ENCODE assay signal across 8 cellular contexts in genomic region chr16:14974656-14975417, GRCh38.
A peak's percentile ranks its signal among the peaks of the same experiment; 100 is the strongest.
DNase-seq lines count a peak whose midpoint lies in the region; ATAC-seq and TF ChIP-seq lines count a peak whose summit lies in the region.
"Not testable (repeated sequence)": the region's sequence is repeated elsewhere in the genome, so short reads cannot be mapped to it uniquely, and the experiment has no call there.

PDXDC1 (plus strand) TSS chr16:14975026; CDS start chr16:14975200, 174 bp downstream.

- H3K36me3 Mint-ChIP-seq in central memory CD8-positive, alpha-beta T cell (ENCODE audit: insufficient read depth) = peaks cover 12% of the 10 kb centered on the region

- peak; percentile 86 for DNase-seq in AG10803 (ENCODE audit: low read depth)
- DNase-seq in NCI-H446 treated with DMSO at 0.1 percent for 48 hours (lab: John Stamatoyannopoulos, UW) = peak; percentile 54
- peak; percentile 99 to 100 for DNase-seq in central memory CD8-positive, alpha-beta T cell (ENCODE audit: low spot score in 2 of 2)
- peak; percentile 98 for DNase-seq in islet precursor cell
- DNase-seq in stimulated activated CD4-positive, alpha-beta T cell treated with anti-CD3 and anti-CD28 coated beads, Interleukin-12 subunit alpha, Interleukin-12 subunit beta, amount 100 ng/mL, for 4 hours = peak; percentile 97

- TF ChIP-seq CTCF in AG10803 (conservative IDR thresholded peaks at IDR 0.05; ENCODE audit: low read length) = not testable (repeated sequence)

- not testable (repeated sequence) for H3K9me3 Mint-ChIP-seq in central memory CD8-positive, alpha-beta T cell

- H3K27me3 Mint-ChIP-seq in central memory CD8-positive, alpha-beta T cell = not testable (repeated sequence)

- peak within 1 kb of the TSS; percentile 88 for H3K27ac Mint-ChIP-seq in central memory CD8-positive, alpha-beta T cell (ENCODE audit: low read depth)

- peak within 1 kb of the TSS; percentile 89 for H3K4me3 Mint-ChIP-seq in central memory CD8-positive, alpha-beta T cell

- peaks cover 23% of the 10 kb centered on the region for H3K4me1 Mint-ChIP-seq in central memory CD8-positive, alpha-beta T cell

- H3K4me3 ChIP-seq in AG10803 (ENCODE audit: low read length) = peak within 1 kb of the TSS; percentile 77

- peak; percentile 90 for ATAC-seq in GM19043 (IDR thresholded peaks at IDR 0.05; ENCODE audit: low read depth, unreplicated experiment)
- ATAC-seq in HG03354 (IDR thresholded peaks at IDR 0.05; ENCODE audit: poor library complexity, severe bottlenecking, unreplicated experiment) = peak; percentile 92
- ATAC-seq in activated CD4-positive, CD25-positive, alpha-beta regulatory T cell treated with anti-CD3 and anti-CD28 coated beads, Interleukin-2, amount 50 U/mL, for 24 hours = peak; percentile 97
- peak; percentile 96 for ATAC-seq in central memory CD8-positive, alpha-beta T cell (replicated peaks; ENCODE audit: extremely low read depth, poor library complexity, severe bottlenecking)

Comparison
In these comparisons a context has a peak if more than half of its experiments do, and no peak if none do; other contexts are left out.
1. Peak in every context shown above with its lines: DNase-seq, ATAC-seq and H3K4me3 ChIP-seq.